1 cellular context compared by ENCODE assay signal in genomic region chr10:103968441-103969391, GRCh38.
TF ChIP-seq lines count a peak whose summit lies in the region.

No MANE protein-coding gene starts in this region.

TF ChIP-seq in HEK293, 187 proteins besides CTCF, POLR2A, EP300 and RAD21 (continued from another document):
- TF ChIP-seq ZNF792 (tag by site-specific recombination; IDR thresholded peaks at IDR 0.05): no peak
